In the genomic region with DNA sequence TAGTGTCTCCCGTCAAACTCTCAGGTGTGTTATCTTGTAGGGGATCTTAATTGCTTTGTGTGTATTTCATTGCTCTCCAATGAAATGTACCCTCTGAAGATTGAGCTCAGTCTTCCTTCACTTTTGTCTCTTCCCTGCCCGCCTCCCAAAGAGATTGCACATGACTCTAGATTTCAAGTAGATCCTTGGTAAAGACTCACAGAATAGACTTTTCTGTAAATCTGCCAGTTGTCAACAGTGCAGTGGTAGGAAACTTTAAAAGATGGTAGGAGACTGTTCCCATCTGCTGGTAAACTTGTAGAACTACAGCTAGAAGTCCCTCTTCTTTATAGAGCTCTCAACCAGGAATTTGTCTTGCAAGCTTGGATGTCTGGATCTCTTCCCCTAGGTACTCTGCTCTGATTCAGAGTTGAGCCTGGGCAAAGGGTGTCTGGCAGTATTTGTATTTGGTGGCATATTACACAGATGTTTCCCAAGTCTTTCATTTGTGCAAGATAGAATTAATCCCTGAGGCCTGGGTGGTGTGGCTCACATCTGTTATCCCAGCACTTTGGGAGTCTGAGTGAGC, we compare ENCODE assay signal across 8 cellular contexts. TPM values are rescaled to one million over a fixed set of nuclear protein-coding genes. Genes with fewer than 3 reads are reported as not detected.
A peak's percentile ranks its signal among the peaks of the same experiment; 100 is the strongest.
DNase-seq lines count a peak whose midpoint lies in the region; ATAC-seq, FAIRE-seq and TF ChIP-seq lines count a peak whose summit lies in the region.

No MANE protein-coding gene starts in this region.

- H3K4me2 ChIP-seq in endothelial cell of umbilical vein (ENCODE audit: insufficient read depth, low read length): no peak overlapping the region

- WGBS in lower leg skin, 2 donors: 8 to 11% methylated on average over 2 of the region's 2 CpGs

- H3K27ac ChIP-seq in RWPE2 (ENCODE audit: poor library complexity, severe bottlenecking): no peak overlapping the region
- no peak overlapping the region for H3K27ac ChIP-seq in endothelial cell of umbilical vein (ENCODE audit: insufficient read depth, low read depth, low read length)

- H3K4me3 Mint-ChIP-seq in activated T-cell treated with anti-CD3 and anti-CD28 coated beads, Interleukin-2, amount 50 U/mL, for 4 hours: no peak overlapping the region

- no peaks in the 10 kb centered on the region for H3K36me3 ChIP-seq in RWPE2 (ENCODE audit: low read depth)
- no peaks in the 10 kb centered on the region for H3K36me3 ChIP-seq in endothelial cell of umbilical vein (ENCODE audit: control insufficient read depth in 2 of 2, extremely low read depth in 1 of 2, insufficient read depth in 2 of 2, low read length in 2 of 2)

- no peaks in the 10 kb centered on the region for H3K27me3 ChIP-seq in RWPE2 (ENCODE audit: insufficient read depth, poor library complexity, severe bottlenecking)
- no peaks in the 10 kb centered on the region for H3K27me3 ChIP-seq in endothelial cell of umbilical vein (ENCODE audit: control insufficient read depth in 2 of 2, insufficient read depth in 2 of 2, low read length in 2 of 2)

- TF ChIP-seq POLR2A in endothelial cell of umbilical vein (IDR thresholded peaks at IDR 0.05; ENCODE audit: low read depth, low read length) (no peak), lower leg skin (IDR thresholded peaks at IDR 0.05) (no peak)

- H3K36me3 Mint-ChIP-seq in activated T-cell treated with anti-CD3 and anti-CD28 coated beads, Interleukin-2, amount 50 U/mL, for 4 hours (ENCODE audit: insufficient read depth): no peaks in the 10 kb centered on the region

- no peaks in the 10 kb centered on the region for H4K20me1 ChIP-seq in endothelial cell of umbilical vein (replicated peaks; ENCODE audit: control insufficient read depth, extremely low read depth, insufficient read depth, low read length)

- H3K27me3 Mint-ChIP-seq in activated T-cell treated with anti-CD3 and anti-CD28 coated beads, Interleukin-2, amount 50 U/mL, for 4 hours (ENCODE audit: low read depth): no peaks in the 10 kb centered on the region

- intact Hi-C loops in endothelial cell of umbilical vein (cut with micrococcal nuclease): loop anchor here (1.0 kb wide), 1 partner anchor 258 kb away; no protein-coding TSS in a partner anchor
- intact Hi-C loops in lower leg skin (cut with DNase I; ENCODE audit: low total_unique reads): no loop called here

- POLR2A ChIA-PET in endothelial cell of umbilical vein (lab: Charles Lee): no interaction called here

- H2AFZ ChIP-seq in endothelial cell of umbilical vein (ENCODE audit: low read depth, low read length): no peak overlapping the region

- H3K79me2 ChIP-seq in endothelial cell of umbilical vein (ENCODE audit: control insufficient read depth, insufficient read depth, low read length): no peaks in the 10 kb centered on the region

- no peaks in the 10 kb centered on the region for H3K9me1 ChIP-seq in endothelial cell of umbilical vein (replicated peaks; ENCODE audit: control insufficient read depth, extremely low read depth, insufficient read depth, low read length)

- H3K4me3 ChIP-seq in LNCaP clone FGC (ENCODE audit: low read depth, low read length) (no peak overlapping the region), RWPE2 (ENCODE audit: severe bottlenecking) (no peak overlapping the region), endothelial cell of umbilical vein (replicated peaks in 1 of 3; ENCODE audit: insufficient read depth in 1 of 3, low read depth in 1 of 3, low read length in 3 of 3) (no peak overlapping the region), lower leg skin (ENCODE audit: low read depth, poor library complexity, severe bottlenecking) (no peak overlapping the region)

- no peak overlapping the region for H3K9ac ChIP-seq in endothelial cell of umbilical vein (replicated peaks; ENCODE audit: extremely low read depth, insufficient read depth, low read length)

- TF ChIP-seq CTCF in LNCaP clone FGC (IDR thresholded peaks at IDR 0.05; ENCODE audit: control insufficient read depth, extremely low read depth, insufficient read depth) (peak; percentile 63), RWPE2 (IDR thresholded peaks at IDR 0.05; ENCODE audit: poor library complexity, severe bottlenecking) (peak; percentile 85), endothelial cell of umbilical vein (IDR thresholded peaks at IDR 0.05; ENCODE audit: extremely low read depth in 1 of 2, insufficient read depth in 1 of 2, low read depth in 1 of 2, low read length in 2 of 2) (peak; percentile 58 to 60), lower leg skin (IDR thresholded peaks at IDR 0.05) (peak in 1 of 3 donors; percentile 61)

- H3K4me1 ChIP-seq in RWPE2 (ENCODE audit: insufficient read depth, poor library complexity, severe bottlenecking) (no peaks in the 10 kb centered on the region), endothelial cell of umbilical vein (ENCODE audit: control insufficient read depth, extremely low read depth, insufficient read depth, low read length) (no peaks in the 10 kb centered on the region)

- FAIRE-seq in endothelial cell of umbilical vein (lab: Jason Lieb, UNC): peak; percentile 95

- no peaks in the 10 kb centered on the region for H3K9me3 Mint-ChIP-seq in activated T-cell treated with anti-CD3 and anti-CD28 coated beads, Interleukin-2, amount 50 U/mL, for 4 hours

- DNase-seq in activated T-cell treated with anti-CD3 and anti-CD28 coated beads, Interleukin-2, amount 50 U/mL, for 4 hours: no peak
- no peak for DNase-seq in activated T-cell treated with anti-CD3 and anti-CD28 coated beads, Interleukin-2, amount 50 U/mL, for 48 hours
- DNase-seq in LNCaP clone FGC (ENCODE audit: low read depth) (peak; percentile 41), RWPE2 (ENCODE audit: low spot score) (no peak), endothelial cell of umbilical vein (ENCODE audit: low read depth, low spot score) (peak; percentile 58), myocyte (ENCODE audit: low read depth) (peak; percentile 79), lower leg skin (ENCODE audit: low spot score in 2 of 2) (no peak)
- DNase-seq in activated effector memory CD4-positive, alpha-beta T cell treated with anti-CD3 and anti-CD28 coated beads, Interleukin-2, amount 50 U/mL, for 16 hours: no peak

- dilution Hi-C loops in endothelial cell of umbilical vein (cut with MboI; ENCODE audit: extremely low pct_ligation_motif_present, low sequenced_read_pairs): no loop called here

- no TSS peak for BruUV-seq in endothelial cell of umbilical vein (replicated peaks; lab: Mats Ljungman, UMichigan)

- H3K9me3 ChIP-seq in RWPE2 (ENCODE audit: severe bottlenecking): no peaks in the 10 kb centered on the region
- no peaks in the 10 kb centered on the region for H3K9me3 ChIP-seq in endothelial cell of umbilical vein (replicated peaks; ENCODE audit: control insufficient read depth, insufficient read depth, low read length)

- peak; percentile 76 for ATAC-seq in activated T-cell treated with anti-CD3 and anti-CD28 coated beads, Interleukin-2, amount 50 U/mL, for 4 hours
- peak; percentile 88 for ATAC-seq in RWPE2 (ENCODE audit: low read depth)

- peaks cover 3% of the 10 kb centered on the region for H3K4me1 Mint-ChIP-seq in activated T-cell treated with anti-CD3 and anti-CD28 coated beads, Interleukin-2, amount 50 U/mL, for 4 hours (ENCODE audit: low read depth)

- CTCF ChIA-PET in endothelial cell of umbilical vein (lab: Charles Lee): interaction anchor here (0.6 to 2.8 kb wide), 27 partner anchors 9 to 310 kb away, joined by 3 to 25 read pairs (median 3); a partner anchor contains a TSS

TF ChIP-seq in endothelial cell of umbilical vein, 7 proteins besides CTCF, POLR2A, EP300 and RAD21 (continues in another document):
- no peak for TF ChIP-seq EZH2 (IDR thresholded peaks at IDR 0.05; ENCODE audit: borderline replicate concordance, low read depth, low read length, severe bottlenecking)

RNA-seq across cellular contexts. Expression of a gene that starts 9.6 kb away (rescaled TPM):
- not detected for total RNA-seq in activated T-cell treated with anti-CD3 and anti-CD28 coated beads, Interleukin-2, amount 50 U/mL, for 4 hours
- total RNA-seq in endothelial cell of umbilical vein (not detected in 2 replicates), myocyte (not detected in 2 replicates), lower leg skin (1 to 10 TPM in 2 of 4 donors, under 1 TPM in 1, not detected in 1; 0.79 to 2.0 (median 1.9) TPM)
- not detected in 2 replicates for polyA plus RNA-seq in endothelial cell of umbilical vein
- polyA plus RNA-seq in endothelial cell of umbilical vein (2011; cell fraction: cytosol; rRNA removed): not detected in 2 replicates
- polyA plus RNA-seq in endothelial cell of umbilical vein (2011; cell fraction: nucleus; rRNA removed): not detected in 2 replicates
- polyA plus RNA-seq in endothelial cell of umbilical vein (2012): 0.71 TPM in 1 of 2 replicates, not detected in the other
- polyA minus RNA-seq in endothelial cell of umbilical vein: not detected in 2 replicates
- not detected for polyA minus RNA-seq in endothelial cell of umbilical vein (2011; cell fraction: cytosol; rRNA and poly(A)+ RNA removed)
- polyA minus RNA-seq in endothelial cell of umbilical vein (2011; cell fraction: nucleus; rRNA and poly(A)+ RNA removed): not detected in 2 replicates
- 0.98 TPM for polyA plus RNA-seq in myocyte (2012)

RNA-seq across cellular contexts. Expression of a gene that starts 23.7 kb away (rescaled TPM):
- 1 to 10 TPM in 2 of 3 donors, under 1 TPM in 1; 0.90 to 2.3 (median 1.3) TPM for total RNA-seq in activated T-cell treated with anti-CD3 and anti-CD28 coated beads, Interleukin-2, amount 50 U/mL, for 4 hours
- total RNA-seq in endothelial cell of umbilical vein: 45.1 and 47.6 TPM in 2 replicates
- polyA plus RNA-seq in endothelial cell of umbilical vein: 22.3 and 23.7 TPM in 2 replicates
- polyA plus RNA-seq in endothelial cell of umbilical vein (2011; cell fraction: cytosol; rRNA removed): 20.9 and 22.7 TPM in 2 replicates
- polyA plus RNA-seq in endothelial cell of umbilical vein (2011; cell fraction: nucleus; rRNA removed): 32.0 and 36.8 TPM in 2 replicates
- 22.1 and 27.9 TPM in 2 replicates for polyA plus RNA-seq in endothelial cell of umbilical vein (2012)
- polyA minus RNA-seq in endothelial cell of umbilical vein: 49.6 and 57.0 TPM in 2 replicates
- 9.5 TPM for polyA minus RNA-seq in endothelial cell of umbilical vein (2011; cell fraction: cytosol; rRNA and poly(A)+ RNA removed)
- polyA minus RNA-seq in endothelial cell of umbilical vein (2011; cell fraction: nucleus; rRNA and poly(A)+ RNA removed): 32.5 and 38.5 TPM in 2 replicates
- total RNA-seq in myocyte: 26.7 and 59.5 TPM in 2 replicates
- polyA plus RNA-seq in myocyte (2012): 12.0 TPM
- total RNA-seq in lower leg skin: 10 to 100 TPM; 20.1 to 30.3 (median 23.0) TPM

RNA-seq across cellular contexts. Expression of a gene that starts 51.2 kb away (rescaled TPM):
- total RNA-seq in activated T-cell treated with anti-CD3 and anti-CD28 coated beads, Interleukin-2, amount 50 U/mL, for 4 hours: not detected
- total RNA-seq in endothelial cell of umbilical vein (not detected in 2 replicates), myocyte (0.72 TPM in 1 of 2 replicates, not detected in the other), lower leg skin (1 to 10 TPM in 1 of 4 donors, under 1 TPM in 2, not detected in 1; 0.64 to 2.0 (median 0.72) TPM)
- polyA plus RNA-seq in endothelial cell of umbilical vein: not detected in 2 replicates
- not detected in 2 replicates for polyA plus RNA-seq in endothelial cell of umbilical vein (2011; cell fraction: cytosol; rRNA removed)
- 0.67 TPM in 1 of 2 replicates, not detected in the other for polyA plus RNA-seq in endothelial cell of umbilical vein (2011; cell fraction: nucleus; rRNA removed)
- polyA plus RNA-seq in endothelial cell of umbilical vein (2012): not detected in 2 replicates
- polyA minus RNA-seq in endothelial cell of umbilical vein: not detected in 2 replicates
- polyA minus RNA-seq in endothelial cell of umbilical vein (2011; cell fraction: cytosol; rRNA and poly(A)+ RNA removed): not detected
- polyA minus RNA-seq in endothelial cell of umbilical vein (2011; cell fraction: nucleus; rRNA and poly(A)+ RNA removed): not detected in 2 replicates
- polyA plus RNA-seq in myocyte (2012): not detected

Comparison
In these comparisons a context has a peak if more than half of its experiments do, and no peak if none do; other contexts are left out.
1. DNase-seq: peak in LNCaP clone FGC (single experiment), endothelial cell of umbilical vein (single experiment) and myocyte (single experiment); none in activated T-cell treated with anti-CD3 and anti-CD28 coated beads, Interleukin-2, amount 50 U/mL, for 4 hours (single experiment), activated T-cell treated with anti-CD3 and anti-CD28 coated beads, Interleukin-2, amount 50 U/mL, for 48 hours (0 of 2), RWPE2 (single experiment), lower leg skin (0 of 2) and activated effector memory CD4-positive, alpha-beta T cell treated with anti-CD3 and anti-CD28 coated beads, Interleukin-2, amount 50 U/mL, for 16 hours (single experiment).